In the genomic region with DNA sequence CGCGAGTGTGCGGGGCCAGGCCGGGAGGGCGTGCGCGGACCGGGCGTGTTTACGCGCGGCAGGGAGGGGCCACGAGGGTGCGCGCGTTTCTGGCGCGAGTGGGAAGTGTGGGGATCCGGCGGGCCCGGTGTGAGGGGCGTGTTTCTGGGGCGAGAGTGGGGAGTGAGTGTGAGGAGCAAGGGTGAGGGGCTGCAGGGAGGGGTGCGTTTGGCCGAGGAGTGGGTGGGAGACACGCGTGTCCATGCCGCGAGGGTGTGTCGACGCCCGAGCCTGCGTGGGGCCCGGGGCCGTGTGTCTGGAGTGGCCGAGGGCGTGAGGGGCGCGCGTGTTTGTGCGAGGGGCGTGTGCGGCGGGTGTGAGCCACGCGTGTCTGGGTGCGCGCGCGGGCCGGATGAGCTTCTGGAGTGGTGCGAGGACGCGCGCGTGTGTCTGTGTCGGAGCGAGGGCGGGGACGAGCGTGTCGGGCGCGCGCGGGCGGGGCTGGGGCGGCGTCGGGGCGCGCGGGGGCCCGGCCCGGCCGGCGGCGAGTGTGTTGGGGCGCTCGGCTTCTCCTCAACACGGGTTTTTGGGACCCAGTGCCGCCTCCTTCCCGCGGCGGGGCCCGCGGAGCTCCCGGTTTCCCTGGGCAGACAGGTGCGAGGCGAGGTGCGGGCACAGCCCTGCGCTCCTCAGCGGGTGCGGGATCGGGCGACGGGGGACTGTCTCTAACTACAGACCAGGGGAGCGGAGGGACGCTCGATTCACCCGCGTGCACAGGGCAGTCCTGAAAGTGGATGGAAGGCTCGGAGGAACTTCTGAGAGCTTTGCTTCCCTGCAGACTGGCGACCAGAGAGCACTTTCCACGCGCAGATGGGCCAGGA, we compare ENCODE assay signal across 8 cellular contexts.
A peak's percentile ranks its signal among the peaks of the same experiment; 100 is the strongest.
DNase-seq lines count a peak whose midpoint lies in the region; ATAC-seq and TF ChIP-seq lines count a peak whose summit lies in the region.

No MANE protein-coding gene starts in this region.

- H3K14ac ChIP-seq in neuronal stem cell (ENCODE audit: low read length) = peak overlapping the region; percentile 77

- peak overlapping the region; percentile 45 for H2AFZ ChIP-seq in neuronal stem cell (ENCODE audit: low read length)

- H3K27ac ChIP-seq in neuronal stem cell (replicated peaks; ENCODE audit: low read length) = no peak overlapping the region

- H3K4me3 ChIP-seq in fibroblast of pulmonary artery (replicated peaks; ENCODE audit: low read depth, low read length) (peak overlapping the region; percentile 30), neuronal stem cell (ENCODE audit: low read length in 2 of 2) (peak overlapping the region; percentile 70 to 86)

- H3K4me1 ChIP-seq in neuronal stem cell (ENCODE audit: control insufficient read depth in 2 of 2, insufficient read depth in 1 of 2, low read depth in 1 of 2, low read length in 2 of 2) = peaks cover 14 to 19% of the 10 kb centered on the region in 2 donors

- H3K36me3 ChIP-seq in neuronal stem cell (replicated peaks in 1 of 2; ENCODE audit: control insufficient read depth in 2 of 2, insufficient read depth in 2 of 2, low read length in 2 of 2) = peaks cover 0 to 13% of the 10 kb centered on the region in 2 donors

- H2BK120ac ChIP-seq in neuronal stem cell (ENCODE audit: low read depth, low read length) = no peak overlapping the region

- H3K79me1 ChIP-seq in neuronal stem cell (ENCODE audit: low read depth, low read length) = no peaks in the 10 kb centered on the region

- no peak overlapping the region for H3K4ac ChIP-seq in neuronal stem cell (ENCODE audit: low read length)

- H2BK15ac ChIP-seq in neuronal stem cell (ENCODE audit: low read length) = no peak overlapping the region

- H4K8ac ChIP-seq in neuronal stem cell (ENCODE audit: low read depth, low read length) = peak overlapping the region; percentile 73

- H3K23ac ChIP-seq in neuronal stem cell (ENCODE audit: low read depth, low read length, poor library complexity) = peak overlapping the region; percentile 99

- TF ChIP-seq CTCF in fibroblast of pulmonary artery (IDR thresholded peaks at IDR 0.05; ENCODE audit: low read length, missing control alignments) = no peak

- peaks cover 0 to 2% of the 10 kb centered on the region in 2 donors for H3K9me3 ChIP-seq in neuronal stem cell (replicated peaks in 1 of 2; ENCODE audit: control insufficient read depth in 2 of 2, insufficient read depth in 1 of 2, low read depth in 1 of 2, low read length in 2 of 2)

- peak overlapping the region; percentile 93 for H3K18ac ChIP-seq in neuronal stem cell (ENCODE audit: low read length)

- H3K4me2 ChIP-seq in neuronal stem cell (ENCODE audit: insufficient read depth, low read length, poor library complexity, severe bottlenecking) = peak overlapping the region; percentile 75

- WGBS in neuronal stem cell (ENCODE audit: extremely low coverage in 2 of 2, insufficient read length in 2 of 2, insufficient replicate concordance in 1 of 2), 2 donors = no CpG with 5 or more reads among the region's 106 CpGs

- DNase-seq in HEK293T (ENCODE audit: extremely low spot score) (no peak), activated T-cell treated with anti-CD3 and anti-CD28 coated beads for 48 hours (ENCODE audit: low read depth) (peak; percentile 15), fibroblast of pulmonary artery (ENCODE audit: low read depth) (no peak), neuronal stem cell (ENCODE audit: low spot score) (no peak), GM19238 (ENCODE audit: insufficient read length, low spot score) (no peak), DMS114 treated with DMSO at 0.1 percent for 48 hours (lab: John Stamatoyannopoulos, UW; ENCODE audit: unreplicated experiment) (no peak), NAMALWA (ENCODE audit: low spot score) (no peak)

- H3K27me3 ChIP-seq in neuronal stem cell (ENCODE audit: control insufficient read depth in 3 of 3, insufficient read depth in 3 of 3, low read depth in 1 of 3, low read length in 3 of 3) = peaks cover 2 to 23% (median 4%) of the 10 kb centered on the region in 3 experiments

- H4K91ac ChIP-seq in neuronal stem cell (ENCODE audit: low read depth, low read length, poor library complexity) = no peak overlapping the region

- POLR2A ChIA-PET in HEK293T (lab: Yijun Ruan, JAX) = interaction anchor here (0.8 to 1.9 kb wide), 15 partner anchors 9 to 235 kb away, joined by 3 to 13 read pairs (median 5); partner anchors contain the start of gene TNFRSF9

- ATAC-seq in HG03139 (IDR thresholded peaks at IDR 0.05; ENCODE audit: unreplicated experiment) = no peak

- CTCF ChIA-PET in HEK293T (lab: Yijun Ruan, JAX) = interaction anchor here (0.6 kb wide), 1 partner anchor 718 kb away, joined by 3 read pairs; no protein-coding TSS in a partner anchor

- peak overlapping the region; percentile 94 for H3K9ac ChIP-seq in neuronal stem cell (ENCODE audit: low read depth, low read length, poor library complexity)

- H2BK5ac ChIP-seq in neuronal stem cell (ENCODE audit: low read length) = no peak overlapping the region

- peak overlapping the region; percentile 72 for H2AK5ac ChIP-seq in neuronal stem cell (ENCODE audit: low read depth, low read length)

- H2BK12ac ChIP-seq in neuronal stem cell (ENCODE audit: low read length) = no peak overlapping the region

TF ChIP-seq in HEK293T, 16 proteins besides CTCF, POLR2A, EP300 and RAD21:
- TF ChIP-seq TARDBP (IDR thresholded peaks at IDR 0.05) (peak; percentile 100), LEF1 (IDR thresholded peaks at IDR 0.05; ENCODE audit: borderline replicate concordance) (peak; percentile 45; the same call in 1 of the 2 replicates), FOXK2 (IDR thresholded peaks at IDR 0.05) (no peak)
TF ChIP-seq in HEK293T: peak in this region for 2.
